Comparison of ENCODE assay signal across 8 cellular contexts in the genomic region with DNA sequence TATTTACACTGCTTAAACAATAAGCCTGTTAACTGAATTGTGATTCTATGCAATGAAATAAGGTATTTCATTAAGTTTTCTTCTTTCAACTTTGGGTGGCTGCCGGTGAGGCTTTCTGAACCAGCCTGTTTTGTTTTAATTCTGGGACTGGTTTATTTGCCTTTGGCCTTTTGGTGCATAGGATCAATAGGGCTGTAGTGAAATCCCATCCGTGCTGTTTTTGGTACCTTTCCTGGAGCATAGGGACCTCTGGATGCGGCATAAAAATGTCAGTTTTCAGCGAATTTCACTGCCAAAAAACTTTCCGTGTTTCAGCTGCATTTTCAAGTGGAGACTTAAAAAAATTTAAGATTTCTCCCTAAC. TPM values are rescaled to one million over a fixed set of nuclear protein-coding genes. Genes with fewer than 3 reads are reported as not detected.
A peak's percentile ranks its signal among the peaks of the same experiment; 100 is the strongest.
DNase-seq lines count a peak whose midpoint lies in the region; ATAC-seq and TF ChIP-seq lines count a peak whose summit lies in the region.

No MANE protein-coding gene starts in this region.

- H3K36me3 ChIP-seq in SJCRH30 (no peaks in the 10 kb centered on the region), sigmoid colon (no peaks in the 10 kb centered on the region)

- 4 to 14% methylated on average over 5 of the region's 5 CpGs for WGBS in sigmoid colon, 2 donors

- H3K4me1 ChIP-seq in SJCRH30 (peaks cover 19% of the 10 kb centered on the region), sigmoid colon (peaks cover 0 to 13% (median 9%) of the 10 kb centered on the region in 4 donors)

- H3K27ac ChIP-seq in SJCRH30 (no peak overlapping the region; the same call in 1 of the 2 replicates), sigmoid colon (peak overlapping the region in 3 of 4 donors; percentile 34 to 73 (median 38))

- ATAC-seq in HG03521 (IDR thresholded peaks at IDR 0.05; ENCODE audit: unreplicated experiment) (no peak), HG02798 (IDR thresholded peaks at IDR 0.05; ENCODE audit: poor library complexity, unreplicated experiment) (no peak)

- intact Hi-C loops in sigmoid colon (cut with DNase I) = loop anchor here (5.0 kb wide), 1 partner anchor 126 kb away; the partner anchor contains the start of gene TRPC1

- H3K27me3 ChIP-seq in SJCRH30 (no peaks in the 10 kb centered on the region), sigmoid colon (no peaks in the 10 kb centered on the region)

- no peak for TF ChIP-seq EP300 in sigmoid colon (IDR thresholded peaks at IDR 0.05)

- H3K9me3 ChIP-seq in SJCRH30 (replicated peaks) (no peaks in the 10 kb centered on the region), sigmoid colon (no peaks in the 10 kb centered on the region)

- no peak for TF ChIP-seq POLR2A in sigmoid colon (IDR thresholded peaks at IDR 0.05)

- DNase-seq in SJCRH30 (no peak), fibroblast of peridontal ligament (ENCODE audit: extremely low read depth) (peak; percentile 7), sigmoid colon (no peak), midbrain (lab: John Stamatoyannopoulos, UW) (no peak), cerebellar cortex (ENCODE audit: low spot score) (no peak)

- TF ChIP-seq CTCF in GM12875 (IDR thresholded peaks at IDR 0.05; ENCODE audit: borderline replicate concordance, insufficient read depth, low read depth, low read length) = no peak
- TF ChIP-seq CTCF in sigmoid colon (IDR thresholded peaks at IDR 0.05) = no peak

- H3K4me3 ChIP-seq in GM12875 (ENCODE audit: low read depth, low read length) (peak overlapping the region; percentile 86), SJCRH30 (peak overlapping the region; percentile 80), sigmoid colon (peak overlapping the region; percentile 44 to 64 (median 60))

RNA-seq across cellular contexts. Expression of gene PLS1, which starts 0.5 kb away (rescaled TPM):
- 27.2 and 27.5 TPM in 2 replicates for total RNA-seq in SJCRH30 (2014; rRNA removed; shearing (Covaris generic))
- 1 to 10 TPM in 2 of 4 donors, under 1 TPM in 2; 0.55 to 1.8 (median 0.92) TPM for total RNA-seq in sigmoid colon
- polyA plus RNA-seq in sigmoid colon = 100 to 1,000 TPM; 123 to 366 (median 229) TPM

RNA-seq across cellular contexts. Expression of gene ATR, which starts 18.2 kb away (rescaled TPM):
- 31.0 and 33.1 TPM in 2 replicates for total RNA-seq in SJCRH30 (2014; rRNA removed; shearing (Covaris generic))
- 10 to 100 TPM; 15.2 to 26.1 (median 19.8) TPM for total RNA-seq in sigmoid colon
- 10 to 100 TPM in 1 of 3 donors, 1 to 10 TPM in 2; 3.0 to 11.9 (median 4.6) TPM for polyA plus RNA-seq in sigmoid colon

Comparison
In these comparisons a context has a peak if more than half of its experiments do, and no peak if none do; other contexts are left out.
1. RNA of gene PLS1, which starts 0.5 kb away (total RNA-seq): 27.2 to 27.5 TPM in SJCRH30; 0.55 to 1.8 TPM in sigmoid colon; every median in the first group is over 10 times any median in the second.
2. Peak in every context shown above with its lines, with median percentiles within 50 percentile points of each other: H3K4me3 ChIP-seq.